8 cellular contexts compared by ENCODE assay signal in the genomic region with DNA sequence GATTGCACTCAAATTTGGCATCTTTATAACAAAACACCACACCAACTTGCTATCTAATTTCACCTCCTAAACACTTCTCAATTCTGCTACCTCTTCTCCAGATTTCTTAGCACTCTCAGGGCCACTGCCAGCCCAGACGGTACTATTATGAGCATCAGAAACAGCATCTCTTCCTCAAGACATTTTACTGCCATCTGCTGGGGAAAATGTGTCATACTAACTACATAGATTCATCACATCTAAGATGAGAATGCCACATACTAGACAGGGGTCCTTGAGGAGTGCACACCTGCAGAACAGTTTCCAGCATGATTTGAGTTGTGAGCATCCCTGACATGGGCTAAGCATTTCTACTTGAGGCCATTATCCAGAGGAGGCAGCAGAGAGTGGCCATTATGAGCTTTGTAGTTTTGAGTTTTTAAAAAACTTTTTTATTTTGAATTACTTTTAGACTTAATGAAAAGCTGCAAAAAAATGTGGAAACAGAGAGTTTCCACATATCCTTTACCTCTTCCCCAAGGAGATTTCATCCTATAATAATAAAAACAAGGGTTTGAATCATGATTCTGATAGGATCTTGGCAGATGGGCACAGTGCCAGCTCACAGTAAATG. TPM values are rescaled to one million over a fixed set of nuclear protein-coding genes. Genes with fewer than 3 reads are reported as not detected.
DNase-seq lines count a peak whose midpoint lies in the region; ATAC-seq and TF ChIP-seq lines count a peak whose summit lies in the region.

No MANE protein-coding gene starts in this region.

- peak overlapping the region; percentile 77; the same call in 1 of the 2 replicates for H2AFZ ChIP-seq in OCI-LY7 (ENCODE audit: low read length)

- H3K36me3 Mint-ChIP-seq in activated naive CD4-positive, alpha-beta T cell treated with anti-CD3 and anti-CD28 coated beads for 36 hours (ENCODE audit: low read depth): no peaks in the 10 kb centered on the region

- ATAC-seq in GM21825 (IDR thresholded peaks at IDR 0.05; ENCODE audit: unreplicated experiment): peak; percentile 69
- ATAC-seq in stimulated activated naive CD8-positive, alpha-beta T cell treated with anti-CD3 and anti-CD28 coated beads, Interleukin-15, Interleukin-2, amounts not matched to agents 100 U/mL and 50 U/mL, for 24 hours: peak; percentile 88

- H3K4me1 Mint-ChIP-seq in activated naive CD4-positive, alpha-beta T cell treated with anti-CD3 and anti-CD28 coated beads for 36 hours (ENCODE audit: low read depth): peaks cover 13% of the 10 kb centered on the region

- peak overlapping the region; percentile 44 for H3K4me2 ChIP-seq in OCI-LY7 (ENCODE audit: low read length)

- no peaks in the 10 kb centered on the region for H3K79me2 ChIP-seq in OCI-LY7 (ENCODE audit: insufficient read depth, low read depth, low read length)

- H3K27me3 ChIP-seq in kidney epithelial cell (ENCODE audit: control insufficient read depth, insufficient read depth, low read length): no peaks in the 10 kb centered on the region

- no peaks in the 10 kb centered on the region for H3K27me3 Mint-ChIP-seq in activated naive CD4-positive, alpha-beta T cell treated with anti-CD3 and anti-CD28 coated beads for 36 hours (ENCODE audit: low read depth)

- peak; percentile 90 for TF ChIP-seq CTCF in OCI-LY7 (conservative IDR thresholded peaks at IDR 0.05; ENCODE audit: low read length)
- TF ChIP-seq CTCF in kidney epithelial cell (IDR thresholded peaks at IDR 0.05; ENCODE audit: insufficient read depth, low read length, poor library complexity, severe bottlenecking): peak; percentile 61

- peaks cover 5% of the 10 kb centered on the region; the same call in 1 of the 2 replicates for H3K9me3 ChIP-seq in OCI-LY7 (ENCODE audit: low read length)

- H3K9me2 ChIP-seq in OCI-LY7 (ENCODE audit: insufficient read depth, low read length): no peaks in the 10 kb centered on the region

- peaks cover 53% of the 10 kb centered on the region for H3K4me1 ChIP-seq in OCI-LY7 (ENCODE audit: insufficient read depth, low read length, poor library complexity, severe bottlenecking)

- H3K4me3 ChIP-seq in Jurkat, Clone E6-1 (ENCODE audit: low read length): no peak overlapping the region
- H3K4me3 ChIP-seq in OCI-LY7 (ENCODE audit: low read depth, low read length, poor library complexity, severe bottlenecking) (no peak overlapping the region), kidney epithelial cell (ENCODE audit: low read depth, low read length) (no peak overlapping the region)

- H4K20me1 ChIP-seq in OCI-LY7 (ENCODE audit: insufficient read depth, low read length): no peaks in the 10 kb centered on the region

- BruUV-seq in OCI-LY7 (replicated peaks; lab: Mats Ljungman, UMichigan): no TSS peak

- no peak overlapping the region for H3K27ac Mint-ChIP-seq in activated naive CD4-positive, alpha-beta T cell treated with anti-CD3 and anti-CD28 coated beads for 36 hours

- peak; percentile 41 for DNase-seq in activated naive CD4-positive, alpha-beta T cell treated with anti-CD3 and anti-CD28 coated beads for 36 hours
- DNase-seq in activated naive CD4-positive, alpha-beta T cell treated with Interleukin-2 at 50 U/mL for 16 hours: no peak
- peak; percentile 59 for DNase-seq in Jurkat, Clone E6-1 (ENCODE audit: low read depth, low spot score)
- peak; percentile 94 for DNase-seq in OCI-LY7 (ENCODE audit: low spot score)
- DNase-seq in T47D (ENCODE audit: low read depth in 1 of 2, low spot score in 1 of 2): peak; percentile 40 to 86
- peak; percentile 44 for DNase-seq in kidney epithelial cell (ENCODE audit: low read depth)
- no peak for DNase-seq in stimulated activated naive CD8-positive, alpha-beta T cell treated with anti-CD3 and anti-CD28 coated beads, Interleukin-15, Interleukin-2, amounts not matched to agents 100 U/mL and 50 U/mL, for 24 hours

- CTCF ChIA-PET in activated naive CD4-positive, alpha-beta T cell treated with anti-CD3 and anti-CD28 coated beads for 36 hours (lab: Charles Lee): interaction anchor here (0.6 to 5.3 kb wide), 15 partner anchors 8 to 549 kb away, joined by 3 to 21 read pairs (median 4); no protein-coding TSS in a partner anchor
- CTCF ChIA-PET in OCI-LY7 (lab: Charles Lee; ENCODE audit: unreplicated experiment): no interaction called here

- POLR2A ChIA-PET in OCI-LY7 (lab: Charles Lee): interaction anchor here (1.1 to 3.1 kb wide), 4 partner anchors 13 to 155 kb away, joined by 4 to 20 read pairs (median 6); no protein-coding TSS in a partner anchor

- intact Hi-C loops in activated naive CD4-positive, alpha-beta T cell treated with anti-CD3 and anti-CD28 coated beads for 36 hours (cut with micrococcal nuclease): loop anchor here (1.0 kb wide), 4 partner anchors 285 to 549 kb away; no protein-coding TSS in a partner anchor
- intact Hi-C loops in OCI-LY7 (cut with micrococcal nuclease; ENCODE audit: unreplicated experiment): loop anchor here (1.0 to 2.0 kb wide), 4 partner anchors 78 to 459 kb away; no protein-coding TSS in a partner anchor

- no peaks in the 10 kb centered on the region for H3K36me3 ChIP-seq in OCI-LY7 (ENCODE audit: insufficient read depth, low read length)
- no peaks in the 10 kb centered on the region for H3K36me3 ChIP-seq in kidney epithelial cell (ENCODE audit: control insufficient read depth, insufficient read depth, low read length)

- H3K4me3 Mint-ChIP-seq in activated naive CD4-positive, alpha-beta T cell treated with anti-CD3 and anti-CD28 coated beads for 36 hours: no peak overlapping the region

- in situ Hi-C loops in T47D (cut with HindIII; ENCODE audit: low pct_unique_long_range_greater_than_20kb, low sequenced_read_pairs): no loop called here

- peak overlapping the region; percentile 44 for H3K27ac ChIP-seq in OCI-LY7 (ENCODE audit: low read depth, low read length, poor library complexity, severe bottlenecking)

- H3K9me3 Mint-ChIP-seq in activated naive CD4-positive, alpha-beta T cell treated with anti-CD3 and anti-CD28 coated beads for 36 hours: no peaks in the 10 kb centered on the region

RNA-seq across cellular contexts. Expression of a gene that starts 15.1 kb away (rescaled TPM):
- total RNA-seq in activated naive CD4-positive, alpha-beta T cell treated with anti-CD3 and anti-CD28 coated beads for 36 hours: 1 to 10 TPM; 1.2 to 2.2 TPM
- 1.7 TPM for polyA plus RNA-seq in Jurkat, Clone E6-1 (2012; ENCODE audit: insufficient read depth, insufficient read length)
- 0.70 and 7.6 TPM in 2 replicates for total RNA-seq in OCI-LY7 (2014; rRNA removed; shearing (Covaris generic))
- total RNA-seq in OCI-LY7 (2022) (1.9 and 4.1 TPM in 2 replicates), kidney epithelial cell (4.2 and 7.1 TPM in 2 replicates)

Comparison
In these comparisons a context has a peak if more than half of its experiments do, and no peak if none do; other contexts are left out.
1. DNase-seq: peak in activated naive CD4-positive, alpha-beta T cell treated with anti-CD3 and anti-CD28 coated beads for 36 hours (single experiment), Jurkat, Clone E6-1 (single experiment), OCI-LY7 (single experiment), T47D (2 of 2) and kidney epithelial cell (single experiment); none in activated naive CD4-positive, alpha-beta T cell treated with Interleukin-2 at 50 U/mL for 16 hours (single experiment) and stimulated activated naive CD8-positive, alpha-beta T cell treated with anti-CD3 and anti-CD28 coated beads, Interleukin-15, Interleukin-2, amounts not matched to agents 100 U/mL and 50 U/mL, for 24 hours (single experiment).